Comparison of ENCODE assay signal across 15 cellular contexts in the genomic region with DNA sequence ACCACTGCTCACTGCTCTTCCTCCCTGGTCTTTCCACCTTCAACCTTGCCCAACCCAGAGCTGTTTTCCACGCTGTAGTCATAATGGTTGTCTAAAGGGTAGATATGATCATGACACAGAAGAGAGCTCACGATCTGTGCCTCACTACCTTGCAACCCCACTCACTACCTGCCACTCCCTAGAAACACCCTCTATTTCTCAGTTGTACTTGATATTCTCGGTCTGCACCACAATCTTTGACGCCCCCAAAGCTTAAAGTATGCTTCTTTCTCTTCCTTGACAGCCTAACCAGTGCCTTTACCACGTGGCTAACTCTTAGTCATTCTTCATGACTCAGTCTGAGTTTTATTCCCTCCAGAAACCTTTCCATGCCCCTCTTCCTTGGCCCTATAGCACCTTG. TPM values are rescaled to one million over a fixed set of nuclear protein-coding genes. Genes with fewer than 3 reads are reported as not detected.
DNase-seq lines count a peak whose midpoint lies in the region; ATAC-seq and TF ChIP-seq lines count a peak whose summit lies in the region.
"Had no signal": no experiment of that assay in that cellular context is flagged by ENCODE, and none has a peak within 500 bp of the region (broad histone marks: within the 10 kb centered on the region; RNA-seq: fewer than 3 reads in every experiment).

No MANE protein-coding gene starts in this region.

- TF ChIP-seq CTCF in activated CD8-positive, alpha-beta T cell treated with anti-CD3 and anti-CD28 coated beads for 36 hours (IDR thresholded peaks at IDR 0.05): no peak
- no peak for TF ChIP-seq CTCF in lower leg skin (IDR thresholded peaks at IDR 0.05)

- H3K4me1 Mint-ChIP-seq in activated CD8-positive, alpha-beta T cell treated with anti-CD3 and anti-CD28 coated beads for 36 hours (ENCODE audit: low read depth): peaks cover 24% of the 10 kb centered on the region
- H3K4me1 Mint-ChIP-seq in activated CD8-positive, alpha-beta T cell treated with anti-CD3 and anti-CD28 coated beads, Interleukin-2, amount 10 ng/mL, durations not matched to agents 7 days and 5 days (ENCODE audit: low read depth): peaks cover 24% of the 10 kb centered on the region
- H3K4me1 Mint-ChIP-seq in T-helper 2 cell treated with Interferon-gamma antibody and Interleukin-4, amounts not matched to agents 5 μg/mL and 100 μg/mL, for 36 hours (ENCODE audit: low read depth): peaks cover 26% of the 10 kb centered on the region

- peaks cover 4% of the 10 kb centered on the region for H3K36me3 Mint-ChIP-seq in activated CD8-positive, alpha-beta T cell treated with anti-CD3 and anti-CD28 coated beads for 36 hours (ENCODE audit: low read depth)
- H3K36me3 Mint-ChIP-seq in activated CD8-positive, alpha-beta T cell treated with anti-CD3 and anti-CD28 coated beads, Interleukin-2, amount 10 ng/mL, durations not matched to agents 7 days and 5 days (ENCODE audit: low read depth): no peaks in the 10 kb centered on the region
- H3K36me3 Mint-ChIP-seq in T-helper 2 cell treated with Interferon-gamma antibody and Interleukin-4, amounts not matched to agents 5 μg/mL and 100 μg/mL, for 36 hours (ENCODE audit: low read depth): no peaks in the 10 kb centered on the region

- peaks cover 15% of the 10 kb centered on the region for H3K27me3 Mint-ChIP-seq in activated CD8-positive, alpha-beta T cell treated with anti-CD3 and anti-CD28 coated beads for 36 hours
- peaks cover 24% of the 10 kb centered on the region for H3K27me3 Mint-ChIP-seq in activated CD8-positive, alpha-beta T cell treated with anti-CD3 and anti-CD28 coated beads, Interleukin-2, amount 10 ng/mL, durations not matched to agents 7 days and 5 days (ENCODE audit: low read depth)
- H3K27me3 Mint-ChIP-seq in T-helper 2 cell treated with Interferon-gamma antibody and Interleukin-4, amounts not matched to agents 5 μg/mL and 100 μg/mL, for 36 hours (ENCODE audit: low read depth): peaks cover 21% of the 10 kb centered on the region

- peaks cover 6% of the 10 kb centered on the region for H3K9me3 Mint-ChIP-seq in activated CD8-positive, alpha-beta T cell treated with anti-CD3 and anti-CD28 coated beads for 36 hours
- no peaks in the 10 kb centered on the region for H3K9me3 Mint-ChIP-seq in activated CD8-positive, alpha-beta T cell treated with anti-CD3 and anti-CD28 coated beads, Interleukin-2, amount 10 ng/mL, durations not matched to agents 7 days and 5 days (ENCODE audit: insufficient read depth)
- no peaks in the 10 kb centered on the region for H3K9me3 Mint-ChIP-seq in T-helper 2 cell treated with Interferon-gamma antibody and Interleukin-4, amounts not matched to agents 5 μg/mL and 100 μg/mL, for 36 hours

- intact Hi-C loops in activated CD8-positive, alpha-beta T cell treated with anti-CD3 and anti-CD28 coated beads for 36 hours (cut with micrococcal nuclease): loop anchor here (10.0 kb wide), 2 partner anchors 382 to 768 kb away; a partner anchor contains a TSS
- intact Hi-C loops in lower leg skin (cut with DNase I; ENCODE audit: low total_unique reads): no loop called here

- peak overlapping the region; percentile 34 for H3K27ac Mint-ChIP-seq in activated CD8-positive, alpha-beta T cell treated with anti-CD3 and anti-CD28 coated beads for 36 hours
- H3K27ac Mint-ChIP-seq in activated CD8-positive, alpha-beta T cell treated with anti-CD3 and anti-CD28 coated beads, Interleukin-2, amount 10 ng/mL, durations not matched to agents 7 days and 5 days: no peak overlapping the region
- H3K27ac Mint-ChIP-seq in T-helper 2 cell treated with Interferon-gamma antibody and Interleukin-4, amounts not matched to agents 5 μg/mL and 100 μg/mL, for 36 hours: peak overlapping the region; percentile 34

- no peak for TF ChIP-seq POLR2A in lower leg skin (IDR thresholded peaks at IDR 0.05)

- CTCF ChIA-PET in activated CD8-positive, alpha-beta T cell treated with anti-CD3 and anti-CD28 coated beads for 36 hours (lab: Charles Lee): interaction anchor here (1.0 to 1.5 kb wide), 2 partner anchors 72 to 163 kb away, joined by 3 to 6 read pairs; no protein-coding TSS in a partner anchor
- CTCF ChIA-PET in activated CD8-positive, alpha-beta T cell treated with anti-CD3 and anti-CD28 coated beads, Interleukin-2, amount 10 ng/mL, durations not matched to agents 7 days and 5 days (lab: Charles Lee): interaction anchor here (1.0 to 4.2 kb wide), 2 partner anchors 64 to 163 kb away, joined by 3 to 18 read pairs; no protein-coding TSS in a partner anchor

- H3K4me3 Mint-ChIP-seq in activated CD8-positive, alpha-beta T cell treated with anti-CD3 and anti-CD28 coated beads for 36 hours: peak overlapping the region; percentile 13
- H3K4me3 Mint-ChIP-seq in activated CD8-positive, alpha-beta T cell treated with anti-CD3 and anti-CD28 coated beads, Interleukin-2, amount 10 ng/mL, durations not matched to agents 7 days and 5 days: no peak overlapping the region
- peak overlapping the region; percentile 25 for H3K4me3 Mint-ChIP-seq in T-helper 2 cell treated with Interferon-gamma antibody and Interleukin-4, amounts not matched to agents 5 μg/mL and 100 μg/mL, for 36 hours

- H3K27ac ChIP-seq in caudate nucleus (ENCODE audit: low read depth, low read length): no peak overlapping the region
- H3K27ac ChIP-seq: ascending aorta, Peyer's patch had no signal

- POLR2A ChIA-PET in activated CD8-positive, alpha-beta T cell treated with anti-CD3 and anti-CD28 coated beads for 36 hours (lab: Charles Lee): interaction anchor here (2.3 kb wide), 1 partner anchor 203 kb away, joined by 7 read pairs; no protein-coding TSS in a partner anchor
- POLR2A ChIA-PET in activated CD8-positive, alpha-beta T cell treated with anti-CD3 and anti-CD28 coated beads, Interleukin-2, amount 10 ng/mL, durations not matched to agents 7 days and 5 days (lab: Charles Lee): no interaction called here

- WGBS in lower leg skin, 2 donors: 85 to 86% methylated on average over 5 of the region's 5 CpGs

- H3K4me3 ChIP-seq in lower leg skin (ENCODE audit: low read depth, poor library complexity, severe bottlenecking): no peak overlapping the region
- H3K4me3 ChIP-seq: Peyer's patch had no signal

- ATAC-seq in activated CD8-positive, alpha-beta T cell treated with anti-CD3 and anti-CD28 coated beads for 36 hours: peak; percentile 76
- ATAC-seq in activated CD8-positive, alpha-beta T cell treated with anti-CD3 and anti-CD28 coated beads, Interleukin-2, amount 10 ng/mL, durations not matched to agents 7 days and 5 days: no peak

- peak; percentile 69 for DNase-seq in activated CD8-positive, alpha-beta T cell treated with anti-CD3 and anti-CD28 coated beads for 36 hours
- DNase-seq in activated CD8-positive, alpha-beta T cell treated with anti-CD3 and anti-CD28 coated beads, Interleukin-2, amount 10 ng/mL, durations not matched to agents 7 days and 5 days: no peak
- peak; percentile 53 for DNase-seq in T-helper 2 cell treated with Interferon-gamma antibody and Interleukin-4, amounts not matched to agents 5 μg/mL and 100 μg/mL, for 36 hours (ENCODE audit: low spot score)
- DNase-seq in caudate nucleus (lab: John Stamatoyannopoulos, UW): peak in 37 of 61 donors; percentile 1 to 91 (median 38)
- peak; percentile 41 for DNase-seq in stimulated activated CD8-positive, alpha-beta memory T cell treated with anti-CD3 and anti-CD28 coated beads, Interleukin-4, amount 100 ng/mL, for 48 hours
- no peak for DNase-seq in D341Med (ENCODE audit: low spot score)
- no peak for DNase-seq in lower leg skin (ENCODE audit: low spot score in 2 of 2)
- no peak for DNase-seq in NCI-H748 treated with DMSO at 0.1 percent for 48 hours (lab: John Stamatoyannopoulos, UW)
- DNase-seq: DMS153, esophagus squamous epithelium, NCI-H187, NCI-H510A treated with DMSO at 0.1 percent for 48 hours, Peyer's patch, T-helper 1 cell had no signal

RNA-seq across cellular contexts. Expression of a gene that starts 9.0 kb away (rescaled TPM):
- not detected for total RNA-seq in activated CD8-positive, alpha-beta T cell treated with anti-CD3 and anti-CD28 coated beads for 36 hours
- not detected for total RNA-seq in activated CD8-positive, alpha-beta T cell treated with anti-CD3 and anti-CD28 coated beads, Interleukin-2, amount 10 ng/mL, durations not matched to agents 7 days and 5 days
- total RNA-seq in lower leg skin: 1 to 10 TPM in 1 of 4 donors, under 1 TPM in 3; 0.36 to 1.9 (median 0.45) TPM
- total RNA-seq: ascending aorta had no signal

Comparison
In these comparisons a context has a peak if more than half of its experiments do, and no peak if none do; other contexts are left out.
1. DNase-seq: peak in activated CD8-positive, alpha-beta T cell treated with anti-CD3 and anti-CD28 coated beads for 36 hours (single experiment), T-helper 2 cell treated with Interferon-gamma antibody and Interleukin-4, amounts not matched to agents 5 μg/mL and 100 μg/mL, for 36 hours (single experiment), caudate nucleus (37 of 61) and stimulated activated CD8-positive, alpha-beta memory T cell treated with anti-CD3 and anti-CD28 coated beads, Interleukin-4, amount 100 ng/mL, for 48 hours (single experiment); none in activated CD8-positive, alpha-beta T cell treated with anti-CD3 and anti-CD28 coated beads, Interleukin-2, amount 10 ng/mL, durations not matched to agents 7 days and 5 days (single experiment), D341Med (single experiment), lower leg skin (0 of 2) and NCI-H748 treated with DMSO at 0.1 percent for 48 hours (single experiment).